Comparison of ENCODE assay signal across 12 cellular contexts in the genomic region with DNA sequence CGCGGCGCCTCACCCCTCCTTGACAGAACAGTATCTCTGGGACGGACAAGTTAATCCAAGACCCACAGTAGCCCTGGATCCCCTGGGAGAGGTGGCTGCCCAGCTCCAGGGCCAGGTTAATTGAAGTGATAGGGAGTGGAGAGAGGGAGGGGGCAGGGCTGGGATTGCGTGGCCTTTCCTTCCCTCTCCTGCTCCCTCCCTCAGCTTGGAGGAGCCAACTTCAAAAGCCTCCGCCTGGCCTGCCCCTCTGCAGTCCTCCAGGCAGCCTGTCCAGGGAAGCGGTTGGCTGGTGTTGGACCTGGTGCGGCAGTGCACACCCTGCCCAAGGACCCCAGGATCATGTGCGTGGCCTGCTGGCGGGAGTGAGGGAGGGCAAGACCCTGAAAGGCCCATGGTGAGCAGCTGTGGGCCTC. TPM values are rescaled to one million over a fixed set of nuclear protein-coding genes. Genes with fewer than 3 reads are reported as not detected.
DNase-seq lines count a peak whose midpoint lies in the region; ATAC-seq and TF ChIP-seq lines count a peak whose summit lies in the region.
"Had no signal": no experiment of that assay in that cellular context is flagged by ENCODE, and none has a peak within 500 bp of the region (broad histone marks: within the 10 kb centered on the region; RNA-seq: fewer than 3 reads in every experiment).

A gene with protein sequence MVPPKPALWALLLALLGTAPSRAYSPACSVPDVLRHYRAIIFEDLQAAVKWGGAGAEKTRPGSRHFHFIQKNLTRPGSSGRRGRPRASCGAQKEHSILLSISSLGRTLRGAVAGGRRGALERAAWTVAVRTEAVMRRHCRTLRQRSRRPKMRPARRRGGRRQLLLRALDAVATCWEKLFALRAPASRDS (plus strand): TSS at position 250 of the 413 bp plus-strand sequence. CDS start 142 bp downstream, at position 392.

- H3K27me3 Mint-ChIP-seq in activated T-cell treated with anti-CD3 and anti-CD28 coated beads, Interleukin-2, amount 50 U/mL, for 72 hours (ENCODE audit: low read depth), result no peaks in the 10 kb centered on the region
- H3K27me3 Mint-ChIP-seq in activated naive CD8-positive, alpha-beta T cell treated with anti-CD3 and anti-CD28 coated beads, Interleukin-2, amount 50 U/mL, for 24 hours, result peaks cover 2% of the 10 kb centered on the region
- peaks cover 33% of the 10 kb centered on the region for H3K27me3 Mint-ChIP-seq in neural progenitor cell (ENCODE audit: insufficient read depth, low read depth)

- H3K79me2 ChIP-seq in Loucy (ENCODE audit: insufficient read depth, low read length) (no peaks in the 10 kb centered on the region), neural progenitor cell (ENCODE audit: low read depth) (no peaks in the 10 kb centered on the region)

- H3K9ac ChIP-seq in Loucy (ENCODE audit: low read depth, low read length, poor library complexity, severe bottlenecking) (peak within 1 kb of the TSS; percentile 44), neural progenitor cell (no peak within 1 kb of the TSS)

- H3K36me3 ChIP-seq in Loucy (ENCODE audit: insufficient read depth, low read length) (peaks cover 17% of the 10 kb centered on the region; the same call in 1 of the 2 replicates), neural progenitor cell (no peaks in the 10 kb centered on the region)
- H3K36me3 ChIP-seq: breast epithelium had no signal

- H3K4me3 ChIP-seq in Loucy (ENCODE audit: low read length, poor library complexity, severe bottlenecking), result no peak within 1 kb of the TSS
- no peak within 1 kb of the TSS for H3K4me3 ChIP-seq in neural progenitor cell
- H3K4me3 ChIP-seq: breast epithelium had no signal

- H3K4me1 ChIP-seq in Loucy (ENCODE audit: insufficient read depth, low read length, poor library complexity, severe bottlenecking) (peaks cover 49% of the 10 kb centered on the region), neural progenitor cell (peaks cover 31% of the 10 kb centered on the region)
- H3K4me1 ChIP-seq: breast epithelium had no signal

- H3K27me3 ChIP-seq in Loucy (ENCODE audit: insufficient read depth, low read length, poor library complexity, severe bottlenecking), result no peaks in the 10 kb centered on the region
- peaks cover 49% of the 10 kb centered on the region for H3K27me3 ChIP-seq in neural progenitor cell

- no peak for ATAC-seq in activated T-cell treated with anti-CD3 and anti-CD28 coated beads, Interleukin-2, amount 50 U/mL, for 72 hours (replicated peaks in 1 of 2)
- ATAC-seq in activated naive CD8-positive, alpha-beta T cell treated with anti-CD3 and anti-CD28 coated beads, Interleukin-2, amount 50 U/mL, for 24 hours, result no peak
- ATAC-seq in GM18858 (IDR thresholded peaks at IDR 0.05; ENCODE audit: unreplicated experiment) (no peak), HG02884 (IDR thresholded peaks at IDR 0.05; ENCODE audit: unreplicated experiment) (no peak)
- ATAC-seq: HCT116 had no signal

- no peak for DNase-seq in activated T-cell treated with anti-CD3 and anti-CD28 coated beads, Interleukin-2, amount 50 U/mL, for 72 hours
- DNase-seq in activated T-cell treated with anti-CD3 and anti-CD28 coated beads for 4 hours (no peak), neural progenitor cell (ENCODE audit: low spot score) (peak; percentile 31), retina (no peak)
- DNase-seq in activated naive CD8-positive, alpha-beta T cell treated with anti-CD3 and anti-CD28 coated beads, Interleukin-2, amount 50 U/mL, for 24 hours, result no peak
- DNase-seq: NCI-H2171; stimulated activated CD4-positive, alpha-beta T cell treated with anti-CD3 and anti-CD28 coated beads, Interleukin-4, amount 100 ng/mL, for 4 hours had no signal

- H3K4me2 ChIP-seq in Loucy (ENCODE audit: low read depth, low read length, poor library complexity, severe bottlenecking), result peak within 1 kb of the TSS; percentile 83
- H3K4me2 ChIP-seq in neural progenitor cell, result peak within 1 kb of the TSS; percentile 29

- H3K36me3 Mint-ChIP-seq in activated T-cell treated with anti-CD3 and anti-CD28 coated beads, Interleukin-2, amount 50 U/mL, for 72 hours (ENCODE audit: insufficient read depth in 2 of 2), result peaks cover 0 to 5% of the 10 kb centered on the region in 2 donors
- peaks cover 7% of the 10 kb centered on the region for H3K36me3 Mint-ChIP-seq in activated naive CD8-positive, alpha-beta T cell treated with anti-CD3 and anti-CD28 coated beads, Interleukin-2, amount 50 U/mL, for 24 hours (ENCODE audit: low read depth)
- peaks cover 5% of the 10 kb centered on the region for H3K36me3 Mint-ChIP-seq in neural progenitor cell

- no peaks in the 10 kb centered on the region for H3K9me2 ChIP-seq in Loucy (replicated peaks; ENCODE audit: low read depth, low read length)

- no peak within 1 kb of the TSS for H3K27ac ChIP-seq in neural progenitor cell
- H3K27ac ChIP-seq: breast epithelium had no signal

- H4K20me1 ChIP-seq in Loucy (ENCODE audit: insufficient read depth, low read length, poor library complexity, severe bottlenecking), result no peaks in the 10 kb centered on the region
- peaks cover 47% of the 10 kb centered on the region for H4K20me1 ChIP-seq in neural progenitor cell (ENCODE audit: low read depth)

- H3K4me1 Mint-ChIP-seq in activated T-cell treated with anti-CD3 and anti-CD28 coated beads, Interleukin-2, amount 50 U/mL, for 72 hours (ENCODE audit: low read depth), result peaks cover 63% of the 10 kb centered on the region
- H3K4me1 Mint-ChIP-seq in activated naive CD8-positive, alpha-beta T cell treated with anti-CD3 and anti-CD28 coated beads, Interleukin-2, amount 50 U/mL, for 24 hours, result peaks cover 65% of the 10 kb centered on the region
- peaks cover 21% of the 10 kb centered on the region for H3K4me1 Mint-ChIP-seq in neural progenitor cell

- peak within 1 kb of the TSS; percentile 85 to 88 for H3K4me3 Mint-ChIP-seq in activated T-cell treated with anti-CD3 and anti-CD28 coated beads, Interleukin-2, amount 50 U/mL, for 72 hours
- peak within 1 kb of the TSS; percentile 68 for H3K4me3 Mint-ChIP-seq in activated naive CD8-positive, alpha-beta T cell treated with anti-CD3 and anti-CD28 coated beads, Interleukin-2, amount 50 U/mL, for 24 hours
- H3K4me3 Mint-ChIP-seq in neural progenitor cell, result peak within 1 kb of the TSS; percentile 46

- no peaks in the 10 kb centered on the region for H3K9me3 Mint-ChIP-seq in activated T-cell treated with anti-CD3 and anti-CD28 coated beads, Interleukin-2, amount 50 U/mL, for 72 hours
- H3K9me3 Mint-ChIP-seq in activated naive CD8-positive, alpha-beta T cell treated with anti-CD3 and anti-CD28 coated beads, Interleukin-2, amount 50 U/mL, for 24 hours, result no peaks in the 10 kb centered on the region
- H3K9me3 Mint-ChIP-seq in neural progenitor cell, result no peaks in the 10 kb centered on the region

- TF ChIP-seq CTCF in Loucy (conservative IDR thresholded peaks at IDR 0.05; ENCODE audit: low read length) (no peak), neural progenitor cell (IDR thresholded peaks at IDR 0.05) (no peak)

- H3K9me3 ChIP-seq in Loucy (ENCODE audit: insufficient read depth, low read depth, low read length) (no peaks in the 10 kb centered on the region), neural progenitor cell (ENCODE audit: low read depth) (no peaks in the 10 kb centered on the region)
- H3K9me3 ChIP-seq: breast epithelium had no signal

- peak within 1 kb of the TSS; percentile 81 for H3K27ac Mint-ChIP-seq in activated T-cell treated with anti-CD3 and anti-CD28 coated beads, Interleukin-2, amount 50 U/mL, for 72 hours
- peak within 1 kb of the TSS; percentile 93 for H3K27ac Mint-ChIP-seq in activated naive CD8-positive, alpha-beta T cell treated with anti-CD3 and anti-CD28 coated beads, Interleukin-2, amount 50 U/mL, for 24 hours
- H3K27ac Mint-ChIP-seq in neural progenitor cell, result peak within 1 kb of the TSS; percentile 63

- H2AFZ ChIP-seq in Loucy (ENCODE audit: low read length) (no peak within 1 kb of the TSS), neural progenitor cell (replicated peaks) (no peak within 1 kb of the TSS)

- H3F3A ChIP-seq in Loucy (ENCODE audit: low read depth), result peaks cover 4% of the 10 kb centered on the region; the same call in 1 of the 2 replicates
- H3F3A ChIP-seq in neural progenitor cell (ENCODE audit: low read depth), result peaks cover 15% of the 10 kb centered on the region

RNA-seq across cellular contexts. Expression of the gene that starts here (rescaled TPM):
- total RNA-seq in activated T-cell treated with anti-CD3 and anti-CD28 coated beads, Interleukin-2, amount 50 U/mL, for 72 hours, result 10 to 100 TPM; 28.6 to 35.6 TPM
- total RNA-seq in neural progenitor cell (ENCODE audit: low replicate concordance), result 0.04 and 0.96 TPM in 2 replicates

Comparison
In these comparisons a context has a peak if more than half of its experiments do, and no peak if none do; other contexts are left out.
1. RNA of the gene that starts here (total RNA-seq): 28.6 to 35.6 TPM in activated T-cell treated with anti-CD3 and anti-CD28 coated beads, Interleukin-2, amount 50 U/mL, for 72 hours; 0.04 to 0.96 TPM in neural progenitor cell; every median in the first group is over 10 times any median in the second.
2. Peak in DNase-seq and H3K4me2 ChIP-seq in neural progenitor cell; RNA of the gene not detected or under 1 TPM.
3. Peak in every context shown above with its lines, with median percentiles within 50 percentile points of each other: H3K27ac Mint-ChIP-seq and H3K4me3 Mint-ChIP-seq.